Comparison of ENCODE assay signal across 12 cellular contexts in genomic region chr1:183610053-183610452, GRCh38. TPM values are rescaled to one million over a fixed set of nuclear protein-coding genes. Genes with fewer than 3 reads are reported as not detected.
A peak's percentile ranks its signal among the peaks of the same experiment; 100 is the strongest.
DNase-seq lines count a peak whose midpoint lies in the region; ATAC-seq and TF ChIP-seq lines count a peak whose summit lies in the region.
"Had no signal": no experiment of that assay in that cellular context is flagged by ENCODE, and none has a peak within 500 bp of the region (broad histone marks: within the 10 kb centered on the region; RNA-seq: fewer than 3 reads in every experiment).

No MANE protein-coding gene starts in this region.

- no peak overlapping the region for H3K27ac Mint-ChIP-seq in stimulated activated effector memory CD8-positive, alpha-beta T cell treated with anti-CD3 and anti-CD28 coated beads, Interleukin-12 subunit alpha, Interleukin-12 subunit beta, amount 100 ng/mL, for 72 hours
- H3K27ac Mint-ChIP-seq: T-cell had no signal

- H3K4me1 ChIP-seq in right atrium auricular region (peaks cover 0 to 27% of the 10 kb centered on the region in 2 donors), thoracic aorta (ENCODE audit: control insufficient read depth in 1 of 2, low read depth in 2 of 2) (peaks cover 18 to 46% of the 10 kb centered on the region in 2 donors)

- TF ChIP-seq CTCF in right atrium auricular region (IDR thresholded peaks at IDR 0.05) (no peak), thoracic aorta (IDR thresholded peaks at IDR 0.05) (no peak)

- H3K27ac ChIP-seq in right atrium auricular region (peak overlapping the region; percentile 69 to 73), thoracic aorta (peak overlapping the region; percentile 77)

- H3K4me1 Mint-ChIP-seq in stimulated activated effector memory CD8-positive, alpha-beta T cell treated with anti-CD3 and anti-CD28 coated beads, Interleukin-12 subunit alpha, Interleukin-12 subunit beta, amount 100 ng/mL, for 72 hours = no peaks in the 10 kb centered on the region

- no peak overlapping the region for H3K4me3 Mint-ChIP-seq in stimulated activated effector memory CD8-positive, alpha-beta T cell treated with anti-CD3 and anti-CD28 coated beads, Interleukin-12 subunit alpha, Interleukin-12 subunit beta, amount 100 ng/mL, for 72 hours
- H3K4me3 Mint-ChIP-seq: T-cell had no signal

- H3K4me3 ChIP-seq in right atrium auricular region (no peak overlapping the region), thoracic aorta (peak overlapping the region; percentile 61)

- H3K9me3 ChIP-seq in right atrium auricular region = no peaks in the 10 kb centered on the region
- H3K9me3 ChIP-seq in thoracic aorta = no peaks in the 10 kb centered on the region

- H3K36me3 Mint-ChIP-seq in stimulated activated effector memory CD8-positive, alpha-beta T cell treated with anti-CD3 and anti-CD28 coated beads, Interleukin-12 subunit alpha, Interleukin-12 subunit beta, amount 100 ng/mL, for 72 hours = no peaks in the 10 kb centered on the region
- H3K36me3 Mint-ChIP-seq: T-cell had no signal

- no peaks in the 10 kb centered on the region for H3K36me3 ChIP-seq in right atrium auricular region
- no peaks in the 10 kb centered on the region for H3K36me3 ChIP-seq in thoracic aorta

- no peaks in the 10 kb centered on the region for H3K27me3 ChIP-seq in right atrium auricular region
- H3K27me3 ChIP-seq in thoracic aorta (replicated peaks; ENCODE audit: insufficient read depth) = no peaks in the 10 kb centered on the region

- ATAC-seq in thoracic aorta (ENCODE audit: insufficient number of reproducible peaks, low FRiP score, low read depth) (peak; percentile 37), GM18907 (IDR thresholded peaks at IDR 0.05; ENCODE audit: unreplicated experiment) (no peak)
- no peak for ATAC-seq in stimulated activated effector memory CD8-positive, alpha-beta T cell treated with anti-CD3 and anti-CD28 coated beads, Interleukin-12 subunit alpha, Interleukin-12 subunit beta, amount 100 ng/mL, for 72 hours
- ATAC-seq: T-cell had no signal

- DNase-seq in LHCN-M2 (ENCODE audit: low read depth) (peak; percentile 54), astrocyte of the hippocampus (ENCODE audit: low read depth, low spot score) (peak; percentile 41), right atrium auricular region (ENCODE audit: low spot score) (no peak), thoracic aorta (ENCODE audit: low spot score) (no peak), NCI-H526 treated with DMSO at 0.1 percent for 48 hours (lab: John Stamatoyannopoulos, UW) (no peak)
- DNase-seq in stimulated activated effector memory CD8-positive, alpha-beta T cell treated with anti-CD3 and anti-CD28 coated beads, Interleukin-12 subunit alpha, Interleukin-12 subunit beta, amount 100 ng/mL, for 72 hours (ENCODE audit: low spot score in 2 of 2) = no peak
- DNase-seq: DMS79 treated with DMSO at 0.1 percent for 48 hours, Karpas-422, T-cell had no signal

- H3K9me3 Mint-ChIP-seq in stimulated activated effector memory CD8-positive, alpha-beta T cell treated with anti-CD3 and anti-CD28 coated beads, Interleukin-12 subunit alpha, Interleukin-12 subunit beta, amount 100 ng/mL, for 72 hours = no peaks in the 10 kb centered on the region
- H3K9me3 Mint-ChIP-seq: T-cell had no signal

RNA-seq across cellular contexts. Expression of gene NCF2, which starts 19.8 kb away (rescaled TPM):
- 0.06 and 0.19 TPM in 2 replicates for total RNA-seq in LHCN-M2 (2014; rRNA removed)
- 4.9 TPM for polyA plus RNA-seq in LHCN-M2 (2012)
- 10 to 100 TPM in 1 of 2 donors, 1 to 10 TPM in 1; 3.2 to 10.7 TPM for total RNA-seq in right atrium auricular region
- 10 to 100 TPM; 21.7 to 22.2 TPM for total RNA-seq in thoracic aorta

RNA-seq across cellular contexts. Expression of gene ARPC5, which starts 25.5 kb away (rescaled TPM):
- total RNA-seq in LHCN-M2 (2014; rRNA removed) (226 and 239 TPM in 2 replicates), right atrium auricular region (10 to 100 TPM; 39.2 to 47.0 TPM), thoracic aorta (100 to 1,000 TPM; 102 to 108 TPM)
- polyA plus RNA-seq in LHCN-M2 (2012) = 308 TPM

RNA-seq across cellular contexts. Expression of gene APOBEC4, which starts 43.1 kb away (rescaled TPM):
- total RNA-seq in LHCN-M2 (2014; rRNA removed) (not detected in 2 replicates), right atrium auricular region (not detected), thoracic aorta (not detected)
- 0.02 TPM for polyA plus RNA-seq in LHCN-M2 (2012)
- total RNA-seq: activated CD8-positive, alpha-beta memory T cell treated with anti-CD3 and anti-CD28 coated beads for 36 hours; renal cortical epithelial cell; T-cell had no signal

Comparison
In these comparisons a context has a peak if more than half of its experiments do, and no peak if none do; other contexts are left out.
1. DNase-seq: peak in LHCN-M2 (single experiment) and astrocyte of the hippocampus (single experiment); none in right atrium auricular region (single experiment), thoracic aorta (single experiment), NCI-H526 treated with DMSO at 0.1 percent for 48 hours (single experiment) and stimulated activated effector memory CD8-positive, alpha-beta T cell treated with anti-CD3 and anti-CD28 coated beads, Interleukin-12 subunit alpha, Interleukin-12 subunit beta, amount 100 ng/mL, for 72 hours (0 of 2).